In genomic region chr6:158649289-158650143, GRCh38 we compare ENCODE assay signal across 8 cellular contexts. TPM values are rescaled to one million over a fixed set of nuclear protein-coding genes. Genes with fewer than 3 reads are reported as not detected.
DNase-seq lines count a peak whose midpoint lies in the region; ATAC-seq and TF ChIP-seq lines count a peak whose summit lies in the region.

Gene SYTL3 (plus strand): TSS chr6:158650054. CDS start chr6:158663269, 13,215 bp downstream.

- H3K36me3 ChIP-seq in lower lobe of right lung: no peaks in the 10 kb centered on the region

- peak within 1 kb of the TSS; percentile 76 for H3K27ac ChIP-seq in lower lobe of right lung

- intact Hi-C loops in lower lobe of right lung (cut with DNase I): no loop called here

- H3K4me1 Mint-ChIP-seq in T-helper 17 cell: peaks cover 54% of the 10 kb centered on the region

- no peaks in the 10 kb centered on the region for H3K27me3 Mint-ChIP-seq in T-helper 17 cell

- H3K4me3 Mint-ChIP-seq in T-helper 17 cell: peak within 1 kb of the TSS; percentile 80

- peak; percentile 63 for DNase-seq in AG08395 (ENCODE audit: low spot score)
- DNase-seq in T-helper 17 cell: peak; percentile 55 to 77 (median 72)
- peak; percentile 40 for DNase-seq in amniotic epithelial cell (ENCODE audit: low read depth)
- DNase-seq in lower lobe of right lung: peak; percentile 80
- peak; percentile 88 for DNase-seq in stimulated activated CD8-positive, alpha-beta memory T cell treated with anti-CD3 and anti-CD28 coated beads, Interleukin-4, amount 100 ng/mL, for 48 hours
- no peak for DNase-seq in iPS-NIHi7 (ENCODE audit: extremely low spot score)

- H3K4me3 ChIP-seq in lower lobe of right lung: peak within 1 kb of the TSS; percentile 4

- no peak for TF ChIP-seq CTCF in lower lobe of right lung (IDR thresholded peaks at IDR 0.05)

- ATAC-seq in GM19324 (IDR thresholded peaks at IDR 0.05; ENCODE audit: low FRiP score, unreplicated experiment) (peak; percentile 65), HG03432 (IDR thresholded peaks at IDR 0.05; ENCODE audit: unreplicated experiment) (peak; percentile 53), T-helper 17 cell (peak; percentile 75), lower lobe of right lung (peak; percentile 55 to 76)

- no peaks in the 10 kb centered on the region for H3K27me3 ChIP-seq in lower lobe of right lung (ENCODE audit: low read depth)

- H3K4me1 ChIP-seq in lower lobe of right lung: peaks cover 28% of the 10 kb centered on the region

- H3K27ac Mint-ChIP-seq in T-helper 17 cell: peak within 1 kb of the TSS; percentile 99

- H3K9me3 ChIP-seq in T-helper 17 cell (ENCODE audit: control insufficient read depth, low read length, poor library complexity, severe bottlenecking) (no peaks in the 10 kb centered on the region), lower lobe of right lung (no peaks in the 10 kb centered on the region)

- H3K36me3 Mint-ChIP-seq in T-helper 17 cell (ENCODE audit: low read depth): no peaks in the 10 kb centered on the region

RNA-seq across cellular contexts. Expression of gene SYTL3, which starts in this region (rescaled TPM):
- total RNA-seq in T-helper 17 cell (10 to 100 TPM; 28.9 to 36.1 TPM), lower lobe of right lung (13.9 TPM)
